ENCODE assay signal across 8 cellular contexts in genomic region chr1:26162220-26162703, GRCh38. TPM values are rescaled to one million over a fixed set of nuclear protein-coding genes. Genes with fewer than 3 reads are reported as not detected.
DNase-seq lines count a peak whose midpoint lies in the region; ATAC-seq and TF ChIP-seq lines count a peak whose summit lies in the region.

No MANE protein-coding gene starts in this region.

- H3K4me3 ChIP-seq in iPS-18a (ENCODE audit: low read length) (peak overlapping the region; percentile 56), stomach (peak overlapping the region; percentile 53 to 66 (median 55))

- H3K27me3 Mint-ChIP-seq in activated T-helper 1 cell treated with anti-CD3 and anti-CD28 coated beads, Interleukin-12 subunit alpha, Interleukin-12 subunit beta, Interleukin-2, Interleukin-4 antibody, amounts not matched to agents 30 ng/mL and 10 ng/mL and 1 ng/mL, durations not matched to agents 14 hours and 24 hours and 36 hours (ENCODE audit: insufficient read depth) = peaks cover 49% of the 10 kb centered on the region

- no peaks in the 10 kb centered on the region for H3K9me3 Mint-ChIP-seq in activated T-helper 1 cell treated with anti-CD3 and anti-CD28 coated beads, Interleukin-12 subunit alpha, Interleukin-12 subunit beta, Interleukin-2, Interleukin-4 antibody, amounts not matched to agents 30 ng/mL and 10 ng/mL and 1 ng/mL, durations not matched to agents 14 hours and 24 hours and 36 hours

- ATAC-seq in GM21390 (IDR thresholded peaks at IDR 0.05; ENCODE audit: unreplicated experiment) (no peak), GM19397 (IDR thresholded peaks at IDR 0.05; ENCODE audit: unreplicated experiment) (no peak)

- H3K36me3 Mint-ChIP-seq in activated T-helper 1 cell treated with anti-CD3 and anti-CD28 coated beads, Interleukin-12 subunit alpha, Interleukin-12 subunit beta, Interleukin-2, Interleukin-4 antibody, amounts not matched to agents 30 ng/mL and 10 ng/mL and 1 ng/mL, durations not matched to agents 14 hours and 24 hours and 36 hours (ENCODE audit: low read depth) = peaks cover 2% of the 10 kb centered on the region

- H3K4me3 Mint-ChIP-seq in activated T-helper 1 cell treated with anti-CD3 and anti-CD28 coated beads, Interleukin-12 subunit alpha, Interleukin-12 subunit beta, Interleukin-2, Interleukin-4 antibody, amounts not matched to agents 30 ng/mL and 10 ng/mL and 1 ng/mL, durations not matched to agents 14 hours and 24 hours and 36 hours = peak overlapping the region; percentile 56

- H3K9me3 ChIP-seq in iPS-18a (ENCODE audit: control insufficient read depth, low read depth, low read length) (no peaks in the 10 kb centered on the region), stomach (no peaks in the 10 kb centered on the region)

- H3K27ac ChIP-seq in iPS-18a (ENCODE audit: low read length) (no peak overlapping the region), stomach (peak overlapping the region in 3 of 5 donors; percentile 33 to 70 (median 49))

- no peaks in the 10 kb centered on the region for H3K36me3 ChIP-seq in iPS-18a (ENCODE audit: control insufficient read depth, low read depth, low read length)
- H3K36me3 ChIP-seq in stomach = no peaks in the 10 kb centered on the region

- no peak for TF ChIP-seq POLR2A in stomach (IDR thresholded peaks at IDR 0.05)

- DNase-seq in NCI-H146 (lab: John Stamatoyannopoulos, UW) (peak; percentile 34), NCI-H146 treated with DMSO at 0.1 percent for 48 hours (lab: John Stamatoyannopoulos, UW; ENCODE audit: unreplicated experiment) (no peak), stomach (no peak), NCI-H82 (lab: John Stamatoyannopoulos, UW) (no peak)
- no peak for DNase-seq in activated T-helper 1 cell treated with anti-CD3 and anti-CD28 coated beads, Interleukin-12 subunit alpha, Interleukin-12 subunit beta, Interleukin-2, Interleukin-4 antibody, amounts not matched to agents 30 ng/mL and 10 ng/mL and 1 ng/mL, durations not matched to agents 14 hours and 24 hours and 36 hours (ENCODE audit: low spot score)

- H3K4me1 ChIP-seq in iPS-18a (ENCODE audit: control insufficient read depth, low read depth, low read length) (peaks cover 29% of the 10 kb centered on the region), stomach (peaks cover 15 to 48% (median 38%) of the 10 kb centered on the region in 4 donors)

- H3K4me1 Mint-ChIP-seq in activated T-helper 1 cell treated with anti-CD3 and anti-CD28 coated beads, Interleukin-12 subunit alpha, Interleukin-12 subunit beta, Interleukin-2, Interleukin-4 antibody, amounts not matched to agents 30 ng/mL and 10 ng/mL and 1 ng/mL, durations not matched to agents 14 hours and 24 hours and 36 hours (ENCODE audit: low read depth) = peaks cover 22% of the 10 kb centered on the region

- no peak for TF ChIP-seq EP300 in stomach (IDR thresholded peaks at IDR 0.05)

- no peak for TF ChIP-seq CTCF in stomach (IDR thresholded peaks at IDR 0.05)

- H3K27ac Mint-ChIP-seq in activated T-helper 1 cell treated with anti-CD3 and anti-CD28 coated beads, Interleukin-12 subunit alpha, Interleukin-12 subunit beta, Interleukin-2, Interleukin-4 antibody, amounts not matched to agents 30 ng/mL and 10 ng/mL and 1 ng/mL, durations not matched to agents 14 hours and 24 hours and 36 hours = no peak overlapping the region

- WGBS in stomach, 5 donors = 19 to 31% (median 23%) methylated on average over 20 of the region's 20 CpGs

- peaks cover 89% of the 10 kb centered on the region for H3K27me3 ChIP-seq in iPS-18a (ENCODE audit: control insufficient read depth, insufficient read depth, low read length)
- H3K27me3 ChIP-seq in stomach = peaks cover 0 to 56% (median 21%) of the 10 kb centered on the region in 3 donors

- intact Hi-C loops in activated T-helper 1 cell treated with anti-CD3 and anti-CD28 coated beads, Interleukin-12 subunit alpha, Interleukin-12 subunit beta, Interleukin-2, Interleukin-4 antibody, amounts not matched to agents 30 ng/mL and 10 ng/mL and 1 ng/mL, durations not matched to agents 14 hours and 24 hours and 36 hours (cut with micrococcal nuclease) = no loop called here
- intact Hi-C loops in stomach (cut with DNase I; ENCODE audit: low total_unique reads) = loop anchor here (5.0 kb wide), 1 partner anchor 125 kb away; no protein-coding TSS in a partner anchor

- H3K9ac ChIP-seq in iPS-18a (ENCODE audit: low read length) = no peak overlapping the region

RNA-seq across cellular contexts. Expression of gene FAM110D, which starts 3.4 kb away (rescaled TPM):
- 0.12 TPM in 1 of 2 replicates, not detected in the other for total RNA-seq in activated T-helper 1 cell treated with anti-CD3 and anti-CD28 coated beads, Interleukin-12 subunit alpha, Interleukin-12 subunit beta, Interleukin-2, Interleukin-4 antibody, amounts not matched to agents 30 ng/mL and 10 ng/mL and 1 ng/mL, durations not matched to agents 14 hours and 24 hours and 36 hours
- 10 to 100 TPM in 1 of 5 donors, 1 to 10 TPM in 1, not detected in 3; 1.3 to 15.6 TPM for total RNA-seq in stomach
- polyA plus RNA-seq in stomach = 1 to 10 TPM in 2 of 3 donors, under 1 TPM in 1; 1.00 to 2.7 (median 1.4) TPM

RNA-seq across cellular contexts. Expression of gene C1orf232, which starts 6.5 kb away (rescaled TPM):
- total RNA-seq in activated T-helper 1 cell treated with anti-CD3 and anti-CD28 coated beads, Interleukin-12 subunit alpha, Interleukin-12 subunit beta, Interleukin-2, Interleukin-4 antibody, amounts not matched to agents 30 ng/mL and 10 ng/mL and 1 ng/mL, durations not matched to agents 14 hours and 24 hours and 36 hours = not detected in 2 replicates
- total RNA-seq in stomach = not detected
- polyA plus RNA-seq in stomach = not detected

RNA-seq across cellular contexts. Expression of gene ZNF593, which starts 7.4 kb away (rescaled TPM):
- 81.3 and 83.0 TPM in 2 replicates for total RNA-seq in activated T-helper 1 cell treated with anti-CD3 and anti-CD28 coated beads, Interleukin-12 subunit alpha, Interleukin-12 subunit beta, Interleukin-2, Interleukin-4 antibody, amounts not matched to agents 30 ng/mL and 10 ng/mL and 1 ng/mL, durations not matched to agents 14 hours and 24 hours and 36 hours
- total RNA-seq in stomach = 10 to 100 TPM in 4 of 5 donors, not detected in 1; 10.6 to 74.1 (median 39.3) TPM
- 100 to 1,000 TPM; 101 to 138 (median 133) TPM for polyA plus RNA-seq in stomach

RNA-seq across cellular contexts. Expression of gene ZNF593OS, which starts 9.4 kb away (rescaled TPM):
- total RNA-seq in activated T-helper 1 cell treated with anti-CD3 and anti-CD28 coated beads, Interleukin-12 subunit alpha, Interleukin-12 subunit beta, Interleukin-2, Interleukin-4 antibody, amounts not matched to agents 30 ng/mL and 10 ng/mL and 1 ng/mL, durations not matched to agents 14 hours and 24 hours and 36 hours = not detected in 2 replicates
- total RNA-seq in stomach = not detected
- under 1 TPM in 2 of 3 donors, not detected in 1; 0.30 to 0.76 TPM for polyA plus RNA-seq in stomach

RNA-seq across cellular contexts. Expression of gene CNKSR1, which starts 15.0 kb away (rescaled TPM):
- 4.2 and 4.7 TPM in 2 replicates for total RNA-seq in activated T-helper 1 cell treated with anti-CD3 and anti-CD28 coated beads, Interleukin-12 subunit alpha, Interleukin-12 subunit beta, Interleukin-2, Interleukin-4 antibody, amounts not matched to agents 30 ng/mL and 10 ng/mL and 1 ng/mL, durations not matched to agents 14 hours and 24 hours and 36 hours
- total RNA-seq in stomach = 10 to 100 TPM; 13.6 to 70.3 (median 27.7) TPM
- 10 to 100 TPM; 10.4 to 23.0 (median 13.3) TPM for polyA plus RNA-seq in stomach
